1 cellular context compared by ENCODE assay signal in the genomic region with DNA sequence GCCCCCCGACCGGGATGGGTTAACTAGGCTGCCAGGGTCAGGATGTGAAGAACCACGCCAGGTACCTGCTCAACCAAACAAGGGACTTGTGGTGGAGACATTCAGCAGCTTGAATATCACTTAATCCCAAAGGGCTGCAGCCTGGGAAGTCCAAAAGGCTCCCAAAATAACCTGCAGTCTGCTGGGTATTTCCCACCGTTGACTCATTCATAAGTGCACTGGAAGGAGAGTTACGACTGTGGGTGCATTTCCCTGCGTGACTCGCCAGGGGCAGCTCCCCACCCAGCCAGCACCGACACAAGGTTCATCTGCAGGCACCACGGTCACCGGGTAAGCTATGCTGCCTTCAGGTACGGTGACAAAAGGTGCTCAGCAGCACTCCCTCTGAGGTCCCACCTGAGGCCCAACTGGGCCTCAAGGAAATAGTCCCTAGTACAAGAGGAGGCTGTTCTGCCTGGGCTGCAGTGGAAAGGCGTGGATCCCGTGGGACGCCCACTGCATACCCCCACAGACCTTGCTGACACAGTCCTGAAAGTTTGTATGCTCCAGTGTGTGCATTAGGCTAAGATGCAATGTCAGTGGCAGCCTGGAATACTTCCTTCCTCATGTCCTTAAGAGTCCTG.
TF ChIP-seq lines count a peak whose summit lies in the region.

No MANE protein-coding gene starts in this region.

TF ChIP-seq in WTC11, 78 proteins besides CTCF, POLR2A, EP300 and RAD21 (continued from another document):
- TF ChIP-seq, protein P1, sequence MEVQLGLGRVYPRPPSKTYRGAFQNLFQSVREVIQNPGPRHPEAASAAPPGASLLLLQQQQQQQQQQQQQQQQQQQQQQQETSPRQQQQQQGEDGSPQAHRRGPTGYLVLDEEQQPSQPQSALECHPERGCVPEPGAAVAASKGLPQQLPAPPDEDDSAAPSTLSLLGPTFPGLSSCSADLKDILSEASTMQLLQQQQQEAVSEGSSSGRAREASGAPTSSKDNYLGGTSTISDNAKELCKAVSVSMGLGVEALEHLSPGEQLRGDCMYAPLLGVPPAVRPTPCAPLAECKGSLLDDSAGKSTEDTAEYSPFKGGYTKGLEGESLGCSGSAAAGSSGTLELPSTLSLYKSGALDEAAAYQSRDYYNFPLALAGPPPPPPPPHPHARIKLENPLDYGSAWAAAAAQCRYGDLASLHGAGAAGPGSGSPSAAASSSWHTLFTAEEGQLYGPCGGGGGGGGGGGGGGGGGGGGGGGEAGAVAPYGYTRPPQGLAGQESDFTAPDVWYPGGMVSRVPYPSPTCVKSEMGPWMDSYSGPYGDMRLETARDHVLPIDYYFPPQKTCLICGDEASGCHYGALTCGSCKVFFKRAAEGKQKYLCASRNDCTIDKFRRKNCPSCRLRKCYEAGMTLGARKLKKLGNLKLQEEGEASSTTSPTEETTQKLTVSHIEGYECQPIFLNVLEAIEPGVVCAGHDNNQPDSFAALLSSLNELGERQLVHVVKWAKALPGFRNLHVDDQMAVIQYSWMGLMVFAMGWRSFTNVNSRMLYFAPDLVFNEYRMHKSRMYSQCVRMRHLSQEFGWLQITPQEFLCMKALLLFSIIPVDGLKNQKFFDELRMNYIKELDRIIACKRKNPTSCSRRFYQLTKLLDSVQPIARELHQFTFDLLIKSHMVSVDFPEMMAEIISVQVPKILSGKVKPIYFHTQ (CRISPR knock-in tag; IDR thresholded peaks at IDR 0.05), result no peak
- no peak for TF ChIP-seq NR1H2 (CRISPR knock-in tag; IDR thresholded peaks at IDR 0.05)
- TF ChIP-seq, protein P2, sequence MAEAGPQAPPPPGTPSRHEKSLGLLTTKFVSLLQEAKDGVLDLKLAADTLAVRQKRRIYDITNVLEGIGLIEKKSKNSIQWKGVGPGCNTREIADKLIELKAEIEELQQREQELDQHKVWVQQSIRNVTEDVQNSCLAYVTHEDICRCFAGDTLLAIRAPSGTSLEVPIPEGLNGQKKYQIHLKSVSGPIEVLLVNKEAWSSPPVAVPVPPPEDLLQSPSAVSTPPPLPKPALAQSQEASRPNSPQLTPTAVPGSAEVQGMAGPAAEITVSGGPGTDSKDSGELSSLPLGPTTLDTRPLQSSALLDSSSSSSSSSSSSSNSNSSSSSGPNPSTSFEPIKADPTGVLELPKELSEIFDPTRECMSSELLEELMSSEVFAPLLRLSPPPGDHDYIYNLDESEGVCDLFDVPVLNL (CRISPR knock-in tag; IDR thresholded peaks at IDR 0.05; ENCODE audit: borderline replicate concordance, low read depth), result no peak
- TF ChIP-seq NFE2L1 (CRISPR knock-in tag; IDR thresholded peaks at IDR 0.05), result no peak
